ENCODE assay signal across 14 cellular contexts in genomic region chr1:42822833-42823392, GRCh38. TPM values are rescaled to one million over a fixed set of nuclear protein-coding genes. Genes with fewer than 3 reads are reported as not detected.
DNase-seq lines count a peak whose midpoint lies in the region; ATAC-seq, FAIRE-seq and TF ChIP-seq lines count a peak whose summit lies in the region.
"Had no signal": no experiment of that assay in that cellular context is flagged by ENCODE, and none has a peak within 500 bp of the region (broad histone marks: within the 10 kb centered on the region; RNA-seq: fewer than 3 reads in every experiment).

No MANE protein-coding gene starts in this region.

- no peak overlapping the region for H3K18ac ChIP-seq in IMR-90 (ENCODE audit: low read depth, low read length)

- no peak overlapping the region; the same call in 1 of the 2 replicates for H3K27ac ChIP-seq in IMR-90 (ENCODE audit: insufficient read depth, low read length)
- H3K27ac ChIP-seq: hepatocyte had no signal

- H4K20me1 ChIP-seq in IMR-90 (ENCODE audit: insufficient read depth, low read length) = no peaks in the 10 kb centered on the region

- intact Hi-C loops in IMR-90 (cut with micrococcal nuclease) = no loop called here

- peaks cover 6% of the 10 kb centered on the region for H3K9me3 Mint-ChIP-seq in mesothelial cell of epicardium
- H3K9me3 Mint-ChIP-seq: activated naive CD8-positive, alpha-beta T cell treated with anti-CD3 and anti-CD28 coated beads, Interleukin-2, amount 10 ng/mL, durations not matched to agents 7 days and 5 days had no signal

- H2BK20ac ChIP-seq in IMR-90 (ENCODE audit: low read depth, low read length) = no peak overlapping the region

- no peak overlapping the region for H2BK5ac ChIP-seq in IMR-90 (ENCODE audit: low read depth, low read length, poor library complexity, severe bottlenecking)

- WGBS in IMR-90 (ENCODE audit: extremely low coverage in 2 of 2, insufficient read length in 1 of 2), 2 experiments = no CpG with 5 or more reads among the region's 2 CpGs

- 0 out of 2 replicates have a peak overlapping the region, but pooled peaks have one; percentile 16 for H3K23ac ChIP-seq in IMR-90 (ENCODE audit: low read depth, low read length)

- H4K5ac ChIP-seq in IMR-90 (ENCODE audit: low read depth, low read length) = no peak overlapping the region

- no peak overlapping the region for H4K8ac ChIP-seq in IMR-90 (ENCODE audit: low read depth in 2 of 2, low read length in 2 of 2)

- H3K4me3 ChIP-seq in IMR-90 (ENCODE audit: insufficient read depth, low read depth, low read length) (no peak overlapping the region), astrocyte of the spinal cord (ENCODE audit: low read depth, low read length) (no peak overlapping the region)
- H3K4me3 ChIP-seq: hepatocyte had no signal

- no peak for TF ChIP-seq POLR2A in IMR-90 (IDR thresholded peaks at IDR 0.05; ENCODE audit: low read depth, low read length)

- H3K4me2 ChIP-seq in IMR-90 (ENCODE audit: low read depth, low read length) = no peak overlapping the region
- H3K4me2 ChIP-seq: hepatocyte had no signal

- H3K9ac ChIP-seq in IMR-90 (ENCODE audit: low read depth, low read length) = no peak overlapping the region

- H2AFZ ChIP-seq in IMR-90 (replicated peaks; ENCODE audit: low read length, poor library complexity) = no peak overlapping the region
- H2AFZ ChIP-seq: hepatocyte had no signal

- H3K79me1 ChIP-seq in IMR-90 (ENCODE audit: low read depth in 1 of 2, low read length in 2 of 2) = peaks cover 18 to 31% of the 10 kb centered on the region in 2 experiments

- peaks cover 35% of the 10 kb centered on the region for H3K4me1 Mint-ChIP-seq in mesothelial cell of epicardium

- POLR2A ChIA-PET in IMR-90 (lab: Charles Lee; ENCODE audit: unreplicated experiment) = no interaction called here

- no peak overlapping the region for H3K14ac ChIP-seq in IMR-90 (replicated peaks; ENCODE audit: low read depth, low read length)

- TF ChIP-seq CTCF in IMR-90 (conservative IDR thresholded peaks at IDR 0.05; ENCODE audit: low read depth, low read length) (no peak), astrocyte of the spinal cord (IDR thresholded peaks at IDR 0.05; ENCODE audit: low read depth, low read length) (no peak), mesothelial cell of epicardium (IDR thresholded peaks at IDR 0.05; ENCODE audit: unreplicated experiment) (no peak)

- no TSS peak for BruUV-seq in IMR-90 (replicated peaks; lab: Mats Ljungman, UMichigan)

- DNase-seq in DMS 273 (lab: John Stamatoyannopoulos, UW; ENCODE audit: unreplicated experiment) (peak; percentile 48), IMR-90 (peak; percentile 39), astrocyte of the spinal cord (ENCODE audit: low read depth, low spot score) (peak; percentile 33), mesothelial cell of epicardium (ENCODE audit: low spot score in 2 of 2, unreplicated experiment in 2 of 2) (no peak), urothelium cell line (ENCODE audit: low spot score) (no peak), ecto neural progenitor cell (ENCODE audit: low spot score) (no peak), NCI-H1930 (lab: John Stamatoyannopoulos, UW) (no peak), NCI-H226 (no peak)
- DNase-seq: activated naive CD8-positive, alpha-beta T cell treated with anti-CD3 and anti-CD28 coated beads, Interleukin-2, amount 10 ng/mL, durations not matched to agents 7 days and 5 days; DMS153; midbrain; substantia nigra had no signal

- peak overlapping the region; percentile 68 for H3K27ac Mint-ChIP-seq in mesothelial cell of epicardium
- H3K27ac Mint-ChIP-seq: activated naive CD8-positive, alpha-beta T cell treated with anti-CD3 and anti-CD28 coated beads, Interleukin-2, amount 10 ng/mL, durations not matched to agents 7 days and 5 days had no signal

- H3K4me1 ChIP-seq in IMR-90 (ENCODE audit: control insufficient read depth, insufficient read depth, low read length) = no peaks in the 10 kb centered on the region

- dilution Hi-C loops in IMR-90 (cut with HindIII; ENCODE audit: low sequenced_read_pairs, unreplicated experiment) = no loop called here

- no peak overlapping the region for H2BK120ac ChIP-seq in IMR-90 (ENCODE audit: low read depth, low read length)

- no peak overlapping the region for H4K91ac ChIP-seq in IMR-90 (ENCODE audit: insufficient read depth, low read depth, low read length)

- no peaks in the 10 kb centered on the region for H3K9me3 ChIP-seq in IMR-90 (ENCODE audit: control insufficient read depth, insufficient read depth, low read length)

- no peak overlapping the region for H3K56ac ChIP-seq in IMR-90 (ENCODE audit: extremely low read depth, insufficient read depth, low read length)

- FAIRE-seq in urothelium cell line (lab: Jason Lieb, UNC) = no peak

- no peak overlapping the region for H3K4ac ChIP-seq in IMR-90 (ENCODE audit: low read depth, low read length)

- no peak overlapping the region for H2BK15ac ChIP-seq in IMR-90 (ENCODE audit: low read depth, low read length)

- no peak overlapping the region for H2AK9ac ChIP-seq in IMR-90 (replicated peaks; ENCODE audit: low read depth, low read length, poor library complexity)

- H3K36me3 ChIP-seq in IMR-90 (ENCODE audit: control insufficient read depth, insufficient read depth, low read length) = no peaks in the 10 kb centered on the region

- H3K27me3 Mint-ChIP-seq in mesothelial cell of epicardium (ENCODE audit: low read depth) = no peaks in the 10 kb centered on the region

- H2AK5ac ChIP-seq in IMR-90 (ENCODE audit: low read depth, low read length) = no peak overlapping the region

- H3K36me3 Mint-ChIP-seq in mesothelial cell of epicardium = no peaks in the 10 kb centered on the region

- CTCF ChIA-PET in IMR-90 (lab: Yijun Ruan, JAX) = no interaction called here

- no peak for TF ChIP-seq RAD21 in IMR-90 (IDR thresholded peaks at IDR 0.05; ENCODE audit: low read length)

- no peaks in the 10 kb centered on the region; the same call in 1 of the 2 replicates for H3K9me1 ChIP-seq in IMR-90 (ENCODE audit: insufficient read depth, low read length)

- H3K4me3 Mint-ChIP-seq in mesothelial cell of epicardium = no peak overlapping the region
- H3K4me3 Mint-ChIP-seq: activated naive CD8-positive, alpha-beta T cell treated with anti-CD3 and anti-CD28 coated beads, Interleukin-2, amount 10 ng/mL, durations not matched to agents 7 days and 5 days had no signal

- in situ Hi-C loops in IMR-90 (cut with MboI; ENCODE audit: low sequenced_read_pairs) (no loop called here), astrocyte of the spinal cord (cut with HindIII; ENCODE audit: low sequenced_read_pairs) (no loop called here)

- ATAC-seq in IMR-90 (ENCODE audit: low read depth) = peak; percentile 72

- no peaks in the 10 kb centered on the region for H3K27me3 ChIP-seq in IMR-90 (ENCODE audit: control insufficient read depth, insufficient read depth, low read length)
- H3K27me3 ChIP-seq: hepatocyte had no signal

TF ChIP-seq in IMR-90, 13 proteins besides CTCF, POLR2A, EP300 and RAD21 (continues in another document):
- TF ChIP-seq CHD1 (IDR thresholded peaks at IDR 0.05; ENCODE audit: low read depth, low read length) = no peak
- TF ChIP-seq NFE2L2 (IDR thresholded peaks at IDR 0.05; ENCODE audit: low read depth, low read length) = peak; percentile 99
- TF ChIP-seq, protein P1, sequence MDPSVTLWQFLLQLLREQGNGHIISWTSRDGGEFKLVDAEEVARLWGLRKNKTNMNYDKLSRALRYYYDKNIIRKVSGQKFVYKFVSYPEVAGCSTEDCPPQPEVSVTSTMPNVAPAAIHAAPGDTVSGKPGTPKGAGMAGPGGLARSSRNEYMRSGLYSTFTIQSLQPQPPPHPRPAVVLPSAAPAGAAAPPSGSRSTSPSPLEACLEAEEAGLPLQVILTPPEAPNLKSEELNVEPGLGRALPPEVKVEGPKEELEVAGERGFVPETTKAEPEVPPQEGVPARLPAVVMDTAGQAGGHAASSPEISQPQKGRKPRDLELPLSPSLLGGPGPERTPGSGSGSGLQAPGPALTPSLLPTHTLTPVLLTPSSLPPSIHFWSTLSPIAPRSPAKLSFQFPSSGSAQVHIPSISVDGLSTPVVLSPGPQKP (IDR thresholded peaks at IDR 0.05; ENCODE audit: borderline replicate concordance, low read depth, low read length) = no peak
- no peak for TF ChIP-seq USF2 (IDR thresholded peaks at IDR 0.05; ENCODE audit: low read depth, low read length)
- TF ChIP-seq MAZ (IDR thresholded peaks at IDR 0.05; ENCODE audit: borderline replicate concordance, low read depth, low read length) = no peak

RNA-seq across cellular contexts. Expression of gene SVBP, which starts 5.7 kb away (rescaled TPM):
- total RNA-seq in IMR-90 (2012; rRNA removed) (9.7 and 12.2 TPM in 2 replicates), mesothelial cell of epicardium (44.3 to 48.1 TPM (median 45.4 TPM) in 3 replicates)
- polyA plus RNA-seq in IMR-90 (2012; rRNA removed) = 10.5 and 11.5 TPM in 2 replicates
- 3.8 and 12.8 TPM in 2 replicates for polyA plus RNA-seq in IMR-90 (2012; cell fraction: cytosol; rRNA removed)
- polyA plus RNA-seq in IMR-90 (2012; cell fraction: nucleus; rRNA removed; ENCODE audit: low replicate concordance) = 0.52 and 5.8 TPM in 2 replicates

RNA-seq across cellular contexts. Expression of gene ERMAP, which starts 6.0 kb away (rescaled TPM):
- total RNA-seq in IMR-90 (2012; rRNA removed) = 5.0 and 5.6 TPM in 2 replicates
- 5.9 and 7.2 TPM in 2 replicates for polyA plus RNA-seq in IMR-90 (2012; rRNA removed)
- polyA plus RNA-seq in IMR-90 (2012; cell fraction: cytosol; rRNA removed) = 3.4 and 3.6 TPM in 2 replicates
- polyA plus RNA-seq in IMR-90 (2012; cell fraction: nucleus; rRNA removed; ENCODE audit: low replicate concordance) = 8.3 and 25.2 TPM in 2 replicates
- 14.7 to 17.2 TPM (median 15.4 TPM) in 3 replicates for total RNA-seq in mesothelial cell of epicardium

RNA-seq across cellular contexts. Expression of gene ZNF691, which starts 23.5 kb away (rescaled TPM):
- total RNA-seq in IMR-90 (2012; rRNA removed) (13.6 and 15.3 TPM in 2 replicates), mesothelial cell of epicardium (14.2 to 15.2 TPM (median 14.2 TPM) in 3 replicates)
- 6.2 and 6.8 TPM in 2 replicates for polyA plus RNA-seq in IMR-90 (2012; rRNA removed)
- 3.5 and 3.7 TPM in 2 replicates for polyA plus RNA-seq in IMR-90 (2012; cell fraction: cytosol; rRNA removed)
- polyA plus RNA-seq in IMR-90 (2012; cell fraction: nucleus; rRNA removed; ENCODE audit: low replicate concordance) = 16.7 and 23.4 TPM in 2 replicates

RNA-seq across cellular contexts. Expression of gene TMEM269, which starts 38.1 kb away (rescaled TPM):
- total RNA-seq in IMR-90 (2012; rRNA removed) (not detected in 2 replicates), mesothelial cell of epicardium (0.54 to 0.98 TPM (median 0.91 TPM) in 3 replicates)
- polyA plus RNA-seq in IMR-90 (2012; rRNA removed) = 0.14 TPM in 1 of 2 replicates, not detected in the other
- not detected in 2 replicates for polyA plus RNA-seq in IMR-90 (2012; cell fraction: cytosol; rRNA removed)
- 0.02 and 0.06 TPM in 2 replicates for polyA plus RNA-seq in IMR-90 (2012; cell fraction: nucleus; rRNA removed; ENCODE audit: low replicate concordance)
- total RNA-seq: pulmonary artery endothelial cell had no signal

RNA-seq across cellular contexts. Expression of gene C1orf50, which starts 55.9 kb away (rescaled TPM):
- total RNA-seq in IMR-90 (2012; rRNA removed) (2.0 and 3.9 TPM in 2 replicates), mesothelial cell of epicardium (6.5 to 10.4 TPM (median 7.4 TPM) in 3 replicates)
- 4.7 and 6.0 TPM in 2 replicates for polyA plus RNA-seq in IMR-90 (2012; rRNA removed)
- 0.88 and 2.3 TPM in 2 replicates for polyA plus RNA-seq in IMR-90 (2012; cell fraction: cytosol; rRNA removed)
- polyA plus RNA-seq in IMR-90 (2012; cell fraction: nucleus; rRNA removed; ENCODE audit: low replicate concordance) = 0.64 and 7.0 TPM in 2 replicates

Comparison
In these comparisons a context has a peak if more than half of its experiments do, and no peak if none do; other contexts are left out.
1. DNase-seq: peak in DMS 273 (single experiment), IMR-90 (single experiment) and astrocyte of the spinal cord (single experiment); none in mesothelial cell of epicardium (0 of 2), urothelium cell line (single experiment), ecto neural progenitor cell (single experiment), NCI-H1930 (0 of 2) and NCI-H226 (single experiment).